1 cellular context compared by ENCODE assay signal in genomic region chr22:37777122-37777687, GRCh38.
TF ChIP-seq lines count a peak whose summit lies in the region.

No MANE protein-coding gene starts in this region.

TF ChIP-seq in K562, 482 proteins besides CTCF, POLR2A, EP300 and RAD21 (continued from another document and continues in another):
- TF ChIP-seq, protein P1, sequence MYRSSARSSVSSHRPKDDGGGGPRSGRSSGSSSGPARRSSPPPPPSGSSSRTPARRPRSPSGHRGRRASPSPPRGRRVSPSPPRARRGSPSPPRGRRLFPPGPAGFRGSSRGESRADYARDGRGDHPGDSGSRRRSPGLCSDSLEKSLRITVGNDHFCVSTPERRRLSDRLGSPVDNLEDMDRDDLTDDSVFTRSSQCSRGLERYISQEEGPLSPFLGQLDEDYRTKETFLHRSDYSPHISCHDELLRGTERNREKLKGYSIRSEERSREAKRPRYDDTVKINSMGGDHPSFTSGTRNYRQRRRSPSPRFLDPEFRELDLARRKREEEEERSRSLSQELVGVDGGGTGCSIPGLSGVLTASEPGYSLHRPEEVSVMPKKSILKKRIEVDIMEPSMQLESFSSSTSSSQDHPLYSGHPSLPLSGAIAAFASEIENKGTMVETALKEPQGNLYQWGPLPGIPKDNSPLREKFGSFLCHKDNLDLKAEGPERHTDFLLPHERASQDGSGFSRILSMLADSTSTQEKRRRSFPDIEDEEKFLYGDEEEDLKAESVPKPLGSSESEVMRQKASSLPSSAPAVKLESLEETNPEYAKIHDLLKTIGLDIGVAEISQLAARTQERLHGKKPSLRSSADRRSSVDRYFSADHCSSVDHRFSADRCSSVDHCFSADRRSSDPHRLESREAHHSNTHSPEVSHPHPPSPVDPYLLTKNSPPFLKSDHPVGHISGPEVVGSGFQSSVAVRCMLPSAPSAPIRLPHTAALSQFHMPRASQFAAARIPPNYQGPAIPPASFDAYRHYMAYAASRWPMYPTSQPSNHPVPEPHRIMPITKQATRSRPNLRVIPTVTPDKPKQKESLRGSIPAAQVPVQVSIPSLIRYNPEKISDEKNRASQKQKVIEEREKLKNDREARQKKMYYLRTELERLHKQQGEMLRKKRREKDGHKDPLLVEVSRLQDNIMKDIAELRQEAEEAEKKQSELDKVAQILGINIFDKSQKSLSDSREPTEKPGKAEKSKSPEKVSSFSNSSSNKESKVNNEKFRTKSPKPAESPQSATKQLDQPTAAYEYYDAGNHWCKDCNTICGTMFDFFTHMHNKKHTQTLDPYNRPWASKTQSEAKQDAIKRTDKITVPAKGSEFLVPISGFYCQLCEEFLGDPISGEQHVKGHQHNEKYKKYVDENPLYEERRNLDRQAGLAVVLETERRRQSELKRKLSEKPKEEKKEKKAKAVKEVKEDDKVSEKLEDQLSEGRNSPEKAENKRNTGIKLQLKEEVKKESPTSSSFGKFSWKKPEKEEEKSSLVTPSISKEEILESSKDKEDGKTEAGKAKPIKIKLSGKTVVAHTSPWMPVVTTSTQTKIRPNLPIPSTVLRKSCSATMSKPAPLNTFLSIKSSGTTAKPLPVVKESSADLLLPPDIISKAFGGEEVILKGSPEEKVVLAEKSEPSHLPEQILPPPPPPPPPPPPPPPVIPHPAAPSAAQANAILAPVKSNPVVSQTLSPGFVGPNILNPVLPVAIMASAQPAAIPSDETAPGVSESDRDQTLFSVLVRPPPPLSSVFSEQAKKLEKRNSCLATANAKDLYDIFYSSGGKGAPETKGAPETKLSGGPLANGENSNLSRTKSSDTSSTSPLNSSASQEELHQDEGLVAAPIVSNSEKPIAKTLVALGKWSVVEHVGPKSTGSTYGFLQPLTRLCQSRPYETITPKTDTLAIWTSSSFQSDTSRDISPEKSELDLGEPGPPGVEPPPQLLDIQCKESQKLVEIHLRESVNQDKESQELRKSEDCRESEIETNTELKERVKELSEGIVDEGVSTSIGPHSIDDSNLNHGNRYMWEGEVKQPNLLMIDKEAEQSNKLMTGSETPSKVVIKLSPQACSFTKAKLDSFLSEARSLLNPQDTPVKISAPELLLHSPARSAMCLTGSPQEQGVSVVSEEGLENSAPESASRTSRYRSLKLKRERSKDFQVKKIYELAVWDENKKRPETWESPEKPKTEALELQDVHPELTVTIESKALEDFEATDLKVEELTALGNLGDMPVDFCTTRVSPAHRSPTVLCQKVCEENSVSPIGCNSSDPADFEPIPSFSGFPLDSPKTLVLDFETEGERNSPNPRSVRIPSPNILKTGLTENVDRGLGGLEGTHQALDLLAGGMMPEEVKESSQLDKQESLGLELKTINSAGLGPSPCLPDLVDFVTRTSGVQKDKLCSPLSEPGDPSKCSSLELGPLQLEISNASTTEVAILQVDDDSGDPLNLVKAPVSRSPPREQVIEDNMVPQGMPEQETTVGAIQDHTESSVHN (IDR thresholded peaks at IDR 0.05; ENCODE audit: borderline replicate concordance in 1 of 2, low read depth in 1 of 2), result no peak
- TF ChIP-seq MTA1 (IDR thresholded peaks at IDR 0.05; ENCODE audit: borderline replicate concordance) (no peak), SMAD4 (CRISPR knock-in tag; conservative IDR thresholded peaks at IDR 0.05) (no peak), KDM2B (CRISPR knock-in tag; IDR thresholded peaks at IDR 0.05) (no peak), BCOR (IDR thresholded peaks at IDR 0.05) (peak; percentile 85), LEF1 (IDR thresholded peaks at IDR 0.05) (no peak), PBX2 (CRISPR knock-in tag; IDR thresholded peaks at IDR 0.05; ENCODE audit: low read depth) (no peak), PBX2 (tag; conservative IDR thresholded peaks at IDR 0.05; ENCODE audit: low read depth) (no peak), POLR2AphosphoS2 (IDR thresholded peaks at IDR 0.05; ENCODE audit: low read length) (no peak), ILF3 (IDR thresholded peaks at IDR 0.05; ENCODE audit: borderline replicate concordance) (no peak), SMARCC2 (IDR thresholded peaks at IDR 0.05; ENCODE audit: low read depth) (no peak), KLF6 (CRISPR knock-in tag; IDR thresholded peaks at IDR 0.05; ENCODE audit: borderline replicate concordance) (no peak), ETV6 (IDR thresholded peaks at IDR 0.05; ENCODE audit: borderline replicate concordance in 1 of 2, low read depth in 2 of 2, low read length in 1 of 2) (no peak), ETV6 (CRISPR knock-in tag; IDR thresholded peaks at IDR 0.05; ENCODE audit: borderline replicate concordance) (no peak), GMEB1 (CRISPR knock-in tag; IDR thresholded peaks at IDR 0.05) (no peak), GABPB1 (CRISPR knock-in tag; IDR thresholded peaks at IDR 0.05) (0 out of 2 replicates have a peak, but pooled peaks have one; percentile 24), CCNT2 (IDR thresholded peaks at IDR 0.05; ENCODE audit: borderline replicate concordance, extremely low read depth, insufficient read length, low read depth, low read length) (no peak), ZNF3 (CRISPR knock-in tag; IDR thresholded peaks at IDR 0.05) (no peak), SUPT5H (IDR thresholded peaks at IDR 0.05) (no peak), CBFA2T3 (IDR thresholded peaks at IDR 0.05) (peak; percentile 86), ZKSCAN1 (IDR thresholded peaks at IDR 0.05; ENCODE audit: low read depth, low read length) (no peak), HCFC1 (IDR thresholded peaks at IDR 0.05; ENCODE audit: low read depth, low read length) (no peak), IRF1 (CRISPR knock-in tag; IDR thresholded peaks at IDR 0.05; ENCODE audit: borderline replicate concordance) (no peak), FOXA3 (CRISPR knock-in tag; conservative IDR thresholded peaks at IDR 0.05 in 1 of 2, IDR thresholded peaks at IDR 0.05 in 1 of 2) (no peak), ATF7 (IDR thresholded peaks at IDR 0.05) (no peak), JUN (IDR thresholded peaks at IDR 0.05; ENCODE audit: borderline replicate concordance, low read depth, low read length) (no peak), JUN (CRISPR knock-in tag; IDR thresholded peaks at IDR 0.05; ENCODE audit: borderline replicate concordance) (no peak), ZNF592 (IDR thresholded peaks at IDR 0.05) (no peak), NR3C1 (CRISPR knock-in tag; IDR thresholded peaks at IDR 0.05) (no peak), RBM39 (optimal IDR thresholded peaks at IDR 0.05; ENCODE audit: low read depth, low read length) (no peak)
- TF ChIP-seq, protein P2, sequence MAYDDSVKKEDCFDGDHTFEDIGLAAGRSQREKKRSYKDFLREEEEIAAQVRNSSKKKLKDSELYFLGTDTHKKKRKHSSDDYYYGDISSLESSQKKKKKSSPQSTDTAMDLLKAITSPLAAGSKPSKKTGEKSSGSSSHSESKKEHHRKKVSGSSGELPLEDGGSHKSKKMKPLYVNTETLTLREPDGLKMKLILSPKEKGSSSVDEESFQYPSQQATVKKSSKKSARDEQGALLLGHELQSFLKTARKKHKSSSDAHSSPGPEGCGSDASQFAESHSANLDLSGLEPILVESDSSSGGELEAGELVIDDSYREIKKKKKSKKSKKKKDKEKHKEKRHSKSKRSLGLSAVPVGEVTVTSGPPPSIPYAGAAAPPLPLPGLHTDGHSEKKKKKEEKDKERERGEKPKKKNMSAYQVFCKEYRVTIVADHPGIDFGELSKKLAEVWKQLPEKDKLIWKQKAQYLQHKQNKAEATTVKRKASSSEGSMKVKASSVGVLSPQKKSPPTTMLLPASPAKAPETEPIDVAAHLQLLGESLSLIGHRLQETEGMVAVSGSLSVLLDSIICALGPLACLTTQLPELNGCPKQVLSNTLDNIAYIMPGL (CRISPR knock-in tag; IDR thresholded peaks at IDR 0.05), result no peak
- TF ChIP-seq, protein P3, sequence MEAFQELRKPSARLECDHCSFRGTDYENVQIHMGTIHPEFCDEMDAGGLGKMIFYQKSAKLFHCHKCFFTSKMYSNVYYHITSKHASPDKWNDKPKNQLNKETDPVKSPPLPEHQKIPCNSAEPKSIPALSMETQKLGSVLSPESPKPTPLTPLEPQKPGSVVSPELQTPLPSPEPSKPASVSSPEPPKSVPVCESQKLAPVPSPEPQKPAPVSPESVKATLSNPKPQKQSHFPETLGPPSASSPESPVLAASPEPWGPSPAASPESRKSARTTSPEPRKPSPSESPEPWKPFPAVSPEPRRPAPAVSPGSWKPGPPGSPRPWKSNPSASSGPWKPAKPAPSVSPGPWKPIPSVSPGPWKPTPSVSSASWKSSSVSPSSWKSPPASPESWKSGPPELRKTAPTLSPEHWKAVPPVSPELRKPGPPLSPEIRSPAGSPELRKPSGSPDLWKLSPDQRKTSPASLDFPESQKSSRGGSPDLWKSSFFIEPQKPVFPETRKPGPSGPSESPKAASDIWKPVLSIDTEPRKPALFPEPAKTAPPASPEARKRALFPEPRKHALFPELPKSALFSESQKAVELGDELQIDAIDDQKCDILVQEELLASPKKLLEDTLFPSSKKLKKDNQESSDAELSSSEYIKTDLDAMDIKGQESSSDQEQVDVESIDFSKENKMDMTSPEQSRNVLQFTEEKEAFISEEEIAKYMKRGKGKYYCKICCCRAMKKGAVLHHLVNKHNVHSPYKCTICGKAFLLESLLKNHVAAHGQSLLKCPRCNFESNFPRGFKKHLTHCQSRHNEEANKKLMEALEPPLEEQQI (IDR thresholded peaks at IDR 0.05), result no peak
